ENCODE assay signal across 19 cellular contexts in genomic region chr6:128739112-128739511, GRCh38.
"Had no signal": no experiment of that assay in that cellular context is flagged by ENCODE, and none has a peak within 500 bp of the region (broad histone marks: within the 10 kb centered on the region; RNA-seq: fewer than 3 reads in every experiment).

No MANE protein-coding gene starts in this region.

- H3K4me1 ChIP-seq: gastrocnemius medialis, pancreas, psoas muscle, thyroid gland had no signal

- H3K4me3 ChIP-seq: gastrocnemius medialis, pancreas, psoas muscle, thyroid gland had no signal

- H3K9me3 ChIP-seq: gastrocnemius medialis, pancreas, psoas muscle, thyroid gland had no signal

- ATAC-seq: gastrocnemius medialis, left cardiac atrium, pancreas, psoas muscle, right cardiac atrium, T-helper 17 cell had no signal

- H3K36me3 ChIP-seq: gastrocnemius medialis, pancreas, thyroid gland had no signal

- DNase-seq: activated CD4-positive, alpha-beta memory T cell treated with anti-CD3 and anti-CD28 coated beads for 36 hours; activated CD4-positive, alpha-beta T cell treated with anti-CD3 and anti-CD28 coated beads for 48 hours; activated CD4-positive, CD25-positive, alpha-beta regulatory T cell; activated effector memory CD4-positive, alpha-beta T cell treated with Interleukin-2 at 50 U/mL for 16 hours; activated naive CD4-positive, alpha-beta T cell treated with anti-CD3 and anti-CD28 coated beads for 36 hours; activated T-cell treated with anti-CD3 and anti-CD28 coated beads, Interleukin-2, amount 50 U/mL, for 48 hours; caudate nucleus; effector CD4-positive, alpha-beta T cell; gastrocnemius medialis; head of caudate nucleus; left cardiac atrium; nephron progenitor cell; pancreas; psoas muscle; right cardiac atrium; stimulated activated CD4-positive, alpha-beta T cell treated with anti-CD3 and anti-CD28 coated beads, Interleukin-1b, Interleukin-23, amount 100 ng/mL, for 48 hours; substantia nigra; T-helper 17 cell; thyroid gland had no signal

- H3K27me3 ChIP-seq: gastrocnemius medialis, pancreas, thyroid gland had no signal

- H3K27ac ChIP-seq: gastrocnemius medialis, pancreas, psoas muscle, thyroid gland had no signal
